ENCODE assay signal across 22 cellular contexts in the genomic region with DNA sequence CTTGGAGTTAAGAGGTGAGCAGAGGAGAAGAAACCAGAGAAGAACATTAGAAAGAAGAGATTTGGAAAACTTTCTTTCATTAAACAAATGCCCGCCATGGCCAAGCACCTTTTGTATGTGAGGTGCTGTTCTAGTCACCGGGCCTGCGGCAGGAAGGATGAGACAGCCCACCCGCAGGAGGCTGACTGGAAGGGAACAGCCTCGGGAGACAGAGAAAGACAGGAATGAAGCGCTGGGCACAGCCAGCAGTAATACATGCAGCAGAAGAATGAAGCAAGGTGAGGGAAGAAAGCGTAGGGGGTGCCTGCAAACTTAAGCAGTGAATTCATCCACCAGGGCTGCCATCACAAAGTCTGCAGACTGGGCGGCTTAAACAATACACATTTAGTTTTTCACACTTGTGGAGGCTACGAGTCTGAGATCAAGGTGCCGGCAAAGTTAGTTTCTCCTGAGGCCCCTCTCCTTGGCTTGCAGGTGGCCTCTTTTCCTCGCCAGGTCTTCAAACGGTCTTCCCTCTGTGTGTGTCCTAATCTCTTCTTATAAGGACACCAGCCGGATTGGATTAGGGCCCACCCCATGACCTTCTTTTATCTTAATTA.
DNase-seq lines count a peak whose midpoint lies in the region; ATAC-seq and TF ChIP-seq lines count a peak whose summit lies in the region.
"Had no signal": no experiment of that assay in that cellular context is flagged by ENCODE, and none has a peak within 500 bp of the region (broad histone marks: within the 10 kb centered on the region; RNA-seq: fewer than 3 reads in every experiment).

No MANE protein-coding gene starts in this region.

- TF ChIP-seq CTCF in left ventricle myocardium inferior (IDR thresholded peaks at IDR 0.05; ENCODE audit: borderline replicate concordance) (no peak), endodermal cell (conservative IDR thresholded peaks at IDR 0.05) (no peak), neural progenitor cell (IDR thresholded peaks at IDR 0.05) (no peak)

- H3K4me2 ChIP-seq in neural progenitor cell, result peak overlapping the region; percentile 42

- H3K4me1 ChIP-seq in left ventricle myocardium inferior, result peaks cover 84% of the 10 kb centered on the region
- H3K4me1 ChIP-seq in right cardiac atrium (ENCODE audit: control insufficient read depth, insufficient read depth, low read length), result peaks cover 9% of the 10 kb centered on the region
- peaks cover 16% of the 10 kb centered on the region for H3K4me1 ChIP-seq in endodermal cell (ENCODE audit: control insufficient read depth, insufficient read depth, low read length)
- peaks cover 28% of the 10 kb centered on the region for H3K4me1 ChIP-seq in neural progenitor cell

- H4K20me1 ChIP-seq in neural progenitor cell (ENCODE audit: low read depth), result no peaks in the 10 kb centered on the region

- DNase-seq in left ventricle myocardium inferior (no peak), right cardiac atrium (no peak), endodermal cell (peak; percentile 51), neural progenitor cell (ENCODE audit: low spot score) (no peak), cerebellum (ENCODE audit: low spot score) (no peak)
- DNase-seq: activated naive CD4-positive, alpha-beta T cell treated with anti-CD3 and anti-CD28 coated beads, Interleukin-2, amount 10 ng/mL, durations not matched to agents 7 days and 5 days; adrenal gland; CD8-positive, alpha-beta T cell; HFFc6; immature natural killer cell; MG63; NCI-H2029; NCI-H510A treated with DMSO at 0.1 percent for 48 hours; occipital lobe; OCI-M1; stimulated activated naive B cell treated with anti-CD40 and anti-IgM and Interleukin-4, amounts not matched to agents 10 μg/mL and 1 μg/mL and 100 μg/mL, for 72 hours; substantia nigra had no signal

- no peak overlapping the region for H2AFZ ChIP-seq in neural progenitor cell (replicated peaks)

- H3K27ac Mint-ChIP-seq in endodermal cell (peak overlapping the region; percentile 11), neural progenitor cell (no peak overlapping the region)
- H3K27ac Mint-ChIP-seq: activated naive CD4-positive, alpha-beta T cell treated with anti-CD3 and anti-CD28 coated beads, Interleukin-2, amount 10 ng/mL, durations not matched to agents 7 days and 5 days; activated T-helper 17 cell treated with anti-CD3 and anti-CD28 coated beads, Interleukin-2, amount 50 U/mL, for 72 hours; CD8-positive, alpha-beta T cell; HFFc6; immature natural killer cell; stimulated activated naive B cell treated with anti-CD40 and anti-IgM and Interleukin-4, amounts not matched to agents 10 μg/mL and 1 μg/mL and 100 μg/mL, for 72 hours had no signal

- H3K36me3 ChIP-seq in left ventricle myocardium inferior (no peaks in the 10 kb centered on the region), endodermal cell (ENCODE audit: control insufficient read depth, insufficient read depth, low read length) (no peaks in the 10 kb centered on the region), neural progenitor cell (no peaks in the 10 kb centered on the region)
- H3K36me3 ChIP-seq: adrenal gland, MG63 had no signal

- H3K9ac ChIP-seq in endodermal cell (ENCODE audit: extremely low read depth, low read length, poor library complexity, severe bottlenecking) (peak overlapping the region; percentile 16), neural progenitor cell (no peak overlapping the region)

- H3K4me3 Mint-ChIP-seq in endodermal cell (no peak overlapping the region), neural progenitor cell (no peak overlapping the region)
- H3K4me3 Mint-ChIP-seq: activated naive CD4-positive, alpha-beta T cell treated with anti-CD3 and anti-CD28 coated beads, Interleukin-2, amount 10 ng/mL, durations not matched to agents 7 days and 5 days; activated T-helper 17 cell treated with anti-CD3 and anti-CD28 coated beads, Interleukin-2, amount 50 U/mL, for 72 hours; brain; CD8-positive, alpha-beta T cell; HFFc6; immature natural killer cell; stimulated activated naive B cell treated with anti-CD40 and anti-IgM and Interleukin-4, amounts not matched to agents 10 μg/mL and 1 μg/mL and 100 μg/mL, for 72 hours had no signal

- H3K79me2 ChIP-seq in neural progenitor cell (ENCODE audit: low read depth), result no peaks in the 10 kb centered on the region

- H3K27me3 Mint-ChIP-seq in endodermal cell (ENCODE audit: insufficient read depth) (peaks cover 2% of the 10 kb centered on the region), neural progenitor cell (ENCODE audit: insufficient read depth, low read depth) (peaks cover 19% of the 10 kb centered on the region)

- WGBS in right cardiac atrium, result 83% methylated on average over 13 of the region's 13 CpGs
- 70 to 76% methylated on average over 10 to 13 of the region's 13 CpGs for WGBS in endodermal cell (ENCODE audit: insufficient coverage in 1 of 2, insufficient read length in 1 of 2), 2 experiments

- peak overlapping the region; percentile 88 for H3K27ac ChIP-seq in left ventricle myocardium inferior (replicated peaks)
- H3K27ac ChIP-seq in right cardiac atrium (ENCODE audit: low read length), result no peak overlapping the region
- H3K27ac ChIP-seq in endodermal cell (ENCODE audit: low read depth, low read length), result peak overlapping the region; percentile 27
- no peak overlapping the region for H3K27ac ChIP-seq in neural progenitor cell

- no peaks in the 10 kb centered on the region for H3K36me3 Mint-ChIP-seq in endodermal cell (ENCODE audit: low read depth)
- no peaks in the 10 kb centered on the region for H3K36me3 Mint-ChIP-seq in neural progenitor cell
- H3K36me3 Mint-ChIP-seq: activated naive CD4-positive, alpha-beta T cell treated with anti-CD3 and anti-CD28 coated beads, Interleukin-2, amount 10 ng/mL, durations not matched to agents 7 days and 5 days; brain; CD8-positive, alpha-beta T cell; immature natural killer cell; stimulated activated naive B cell treated with anti-CD40 and anti-IgM and Interleukin-4, amounts not matched to agents 10 μg/mL and 1 μg/mL and 100 μg/mL, for 72 hours had no signal

- H3K4me1 Mint-ChIP-seq in endodermal cell, result peaks cover 44% of the 10 kb centered on the region
- peaks cover 47% of the 10 kb centered on the region for H3K4me1 Mint-ChIP-seq in neural progenitor cell
- H3K4me1 Mint-ChIP-seq: activated naive CD4-positive, alpha-beta T cell treated with anti-CD3 and anti-CD28 coated beads, Interleukin-2, amount 10 ng/mL, durations not matched to agents 7 days and 5 days; immature natural killer cell had no signal

- H3K27me3 ChIP-seq in left ventricle myocardium inferior (ENCODE audit: low read depth) (no peaks in the 10 kb centered on the region), right cardiac atrium (ENCODE audit: control insufficient read depth, insufficient read depth) (no peaks in the 10 kb centered on the region), endodermal cell (ENCODE audit: control insufficient read depth, insufficient read depth, low read length, poor library complexity, severe bottlenecking) (no peaks in the 10 kb centered on the region), neural progenitor cell (no peaks in the 10 kb centered on the region)
- H3K27me3 ChIP-seq: adrenal gland, MG63 had no signal

- no peaks in the 10 kb centered on the region for H3K9me3 Mint-ChIP-seq in endodermal cell
- H3K9me3 Mint-ChIP-seq in neural progenitor cell, result no peaks in the 10 kb centered on the region
- H3K9me3 Mint-ChIP-seq: activated naive CD4-positive, alpha-beta T cell treated with anti-CD3 and anti-CD28 coated beads, Interleukin-2, amount 10 ng/mL, durations not matched to agents 7 days and 5 days; activated T-helper 17 cell treated with anti-CD3 and anti-CD28 coated beads, Interleukin-2, amount 50 U/mL, for 72 hours; CD8-positive, alpha-beta T cell; HFFc6; immature natural killer cell; stimulated activated naive B cell treated with anti-CD40 and anti-IgM and Interleukin-4, amounts not matched to agents 10 μg/mL and 1 μg/mL and 100 μg/mL, for 72 hours had no signal

- intact Hi-C loops in left ventricle myocardium inferior (cut with micrococcal nuclease) (no loop called here), right cardiac atrium (cut with DNase I) (loop anchor here in 1 of 4 donors (10.0 kb wide), 1 partner anchor 190 kb away; a partner anchor contains a TSS)

- H3K4me3 ChIP-seq in left ventricle myocardium inferior, result no peak overlapping the region
- no peak overlapping the region for H3K4me3 ChIP-seq in right cardiac atrium (ENCODE audit: low read length)
- H3K4me3 ChIP-seq in endodermal cell (ENCODE audit: low read length), result no peak overlapping the region
- H3K4me3 ChIP-seq in neural progenitor cell, result no peak overlapping the region
- H3K4me3 ChIP-seq: adrenal gland, K562, MG63 had no signal

- no peaks in the 10 kb centered on the region for H3K9me3 ChIP-seq in left ventricle myocardium inferior (replicated peaks)
- H3K9me3 ChIP-seq in right cardiac atrium (ENCODE audit: control insufficient read depth, low read length), result no peaks in the 10 kb centered on the region
- no peaks in the 10 kb centered on the region for H3K9me3 ChIP-seq in endodermal cell (ENCODE audit: control insufficient read depth, low read length)
- no peaks in the 10 kb centered on the region for H3K9me3 ChIP-seq in neural progenitor cell (ENCODE audit: low read depth)
- H3K9me3 ChIP-seq: adrenal gland, MG63 had no signal

- H3F3A ChIP-seq in neural progenitor cell (ENCODE audit: low read depth), result peaks cover 11% of the 10 kb centered on the region

- ATAC-seq in right cardiac atrium (no peak), HG03469 (IDR thresholded peaks at IDR 0.05; ENCODE audit: unreplicated experiment) (no peak), GM19035 (IDR thresholded peaks at IDR 0.05; ENCODE audit: unreplicated experiment) (no peak)
- ATAC-seq: activated T-helper 17 cell treated with anti-CD3 and anti-CD28 coated beads, Interleukin-2, amount 50 U/mL, for 72 hours; CD8-positive, alpha-beta T cell; K562; stimulated activated naive B cell treated with anti-CD40 and anti-IgM and Interleukin-4, amounts not matched to agents 10 μg/mL and 1 μg/mL and 100 μg/mL, for 72 hours had no signal

Comparison
In these comparisons a context has a peak if more than half of its experiments do, and no peak if none do; other contexts are left out.
1. H3K27ac ChIP-seq: peak in left ventricle myocardium inferior (single experiment) and endodermal cell (single experiment); none in right cardiac atrium (single experiment) and neural progenitor cell (single experiment).